Comparison of ENCODE assay signal across 8 cellular contexts in the genomic region with DNA sequence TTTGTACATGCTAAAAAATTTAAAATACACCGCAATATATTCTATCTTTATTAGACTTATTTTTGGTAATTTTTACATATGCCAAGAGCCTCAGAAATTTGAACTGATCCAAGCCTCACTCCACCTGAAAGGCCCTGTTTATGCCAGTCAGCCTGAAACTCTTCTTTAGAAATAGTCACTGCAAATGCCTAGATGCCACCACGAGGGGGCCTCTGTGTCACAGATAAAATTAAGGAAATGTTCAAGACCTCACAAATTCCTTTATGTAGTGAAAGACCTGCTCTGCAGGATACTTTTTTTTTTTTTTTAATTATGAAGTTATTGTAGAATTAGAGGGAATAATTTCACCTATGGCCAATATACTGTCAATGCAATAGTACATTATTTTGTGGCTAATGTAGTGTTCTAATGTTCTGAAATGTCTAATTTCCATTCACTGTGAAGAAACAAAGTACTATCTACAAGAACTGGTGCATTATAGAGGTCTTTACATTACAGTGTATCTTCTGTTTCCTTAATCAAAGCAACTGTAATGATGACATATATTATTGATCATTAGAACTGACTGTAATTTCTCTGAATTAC.
A peak's percentile ranks its signal among the peaks of the same experiment; 100 is the strongest.
DNase-seq lines count a peak whose midpoint lies in the region; ATAC-seq and TF ChIP-seq lines count a peak whose summit lies in the region.

No MANE protein-coding gene starts in this region.

- DNase-seq in DMS53 (lab: John Stamatoyannopoulos, UW), result peak; percentile 85
- peak; percentile 33 for DNase-seq in T-helper 22 cell (ENCODE audit: low read depth)
- peak; percentile 28 for DNase-seq in astrocyte of the cerebellum (ENCODE audit: low read depth)
- DNase-seq in iPS-NIHi11 (ENCODE audit: low spot score), result peak; percentile 40
- DNase-seq in stimulated activated CD4-positive, alpha-beta T cell treated with anti-CD3 and anti-CD28 coated beads, Interleukin-1b, Interleukin-23, amount 100 ng/mL, for 1 hour (ENCODE audit: low read depth in 2 of 2), result peak; percentile 53 to 60
- DNase-seq in NCI-H128 (lab: John Stamatoyannopoulos, UW; ENCODE audit: unreplicated experiment), result no peak

- TF ChIP-seq CTCF in LNCAP (IDR thresholded peaks at IDR 0.05) (peak; percentile 85), astrocyte of the cerebellum (IDR thresholded peaks at IDR 0.05; ENCODE audit: low read depth, low read length, missing control alignments) (peak; percentile 78)

- ATAC-seq in GM21717 (IDR thresholded peaks at IDR 0.05; ENCODE audit: unreplicated experiment), result peak; percentile 46

- in situ Hi-C loops in astrocyte of the cerebellum (cut with HindIII; ENCODE audit: low sequenced_read_pairs), result no loop called here

- no peak overlapping the region for H3K4me3 ChIP-seq in astrocyte of the cerebellum (ENCODE audit: low read depth, low read length)
